ENCODE assay signal across 19 cellular contexts in the genomic region with DNA sequence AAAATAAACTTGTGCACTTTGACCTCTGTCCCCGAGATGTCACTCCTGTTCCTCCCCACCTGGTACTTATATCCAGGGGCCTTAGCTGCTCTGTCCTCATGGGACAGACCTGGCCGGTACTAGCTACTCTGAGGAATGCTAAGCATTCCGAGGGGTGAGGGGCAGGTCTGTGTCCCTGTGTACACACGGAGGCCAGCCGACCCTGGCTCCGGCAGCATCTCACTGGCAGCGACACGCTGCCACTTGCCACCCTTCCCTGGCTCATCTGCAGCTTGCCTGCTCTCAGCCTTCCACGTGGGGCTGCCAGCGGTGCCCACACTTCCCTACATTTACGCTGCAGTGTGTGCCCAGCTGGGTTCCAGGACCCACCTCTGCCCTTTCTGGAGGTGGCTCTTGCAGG. TPM values are rescaled to one million over a fixed set of nuclear protein-coding genes. Genes with fewer than 3 reads are reported as not detected.
A peak's percentile ranks its signal among the peaks of the same experiment; 100 is the strongest.
DNase-seq lines count a peak whose midpoint lies in the region; ATAC-seq, FAIRE-seq and TF ChIP-seq lines count a peak whose summit lies in the region.
"Had no signal": no experiment of that assay in that cellular context is flagged by ENCODE, and none has a peak within 500 bp of the region (broad histone marks: within the 10 kb centered on the region; RNA-seq: fewer than 3 reads in every experiment).

No MANE protein-coding gene starts in this region.

- H3K4me1 ChIP-seq in HUES48 (ENCODE audit: control insufficient read depth, insufficient read depth, low read length), result peaks cover 15% of the 10 kb centered on the region
- peaks cover 0 to 24% of the 10 kb centered on the region in 2 experiments; a peak in 4 of 5 replicates for H3K4me1 ChIP-seq in K562 (replicated peaks in 1 of 2; ENCODE audit: control insufficient read depth in 2 of 2, insufficient read depth in 2 of 2, low read length in 2 of 2)
- H3K4me1 ChIP-seq in trophoblast cell (ENCODE audit: control insufficient read depth in 1 of 2, insufficient read depth in 2 of 2, low read length in 2 of 2), result peaks cover 5% of the 10 kb centered on the region in 2 experiments
- H3K4me1 ChIP-seq: breast epithelium had no signal

- H2AFZ ChIP-seq in K562 (ENCODE audit: low read depth, low read length) (no peak overlapping the region), trophoblast cell (ENCODE audit: insufficient read depth, low read length, poor library complexity) (no peak overlapping the region)
- H2AFZ ChIP-seq: PC-9 had no signal

- H2BK120ac ChIP-seq in trophoblast cell (ENCODE audit: insufficient read depth, low read length, poor library complexity), result no peak overlapping the region

- H3K36me3 ChIP-seq in HUES48 (ENCODE audit: control insufficient read depth, insufficient read depth, low read length) (peaks cover 32% of the 10 kb centered on the region), K562 (ENCODE audit: control insufficient read depth, insufficient read depth, low read length) (peaks cover 34% of the 10 kb centered on the region; the same call in 1 of the 3 replicates), trophoblast cell (ENCODE audit: control insufficient read depth in 1 of 2, insufficient read depth in 2 of 2, low read length in 2 of 2) (peaks cover 34 to 36% of the 10 kb centered on the region in 2 experiments)

- H3K4me3 ChIP-seq in HUES48 (ENCODE audit: low read depth, low read length) (no peak overlapping the region), K562 (no peak overlapping the region), trophoblast cell (ENCODE audit: low read depth, low read length) (no peak overlapping the region)
- H3K4me3 ChIP-seq: breast epithelium, dorsolateral prefrontal cortex, esophagus muscularis mucosa, PC-9 had no signal

- H2BK12ac ChIP-seq in trophoblast cell (ENCODE audit: low read length), result no peak overlapping the region

- no peak for TF ChIP-seq POLR2A in K562 (conservative IDR thresholded peaks at IDR 0.05)

- TF ChIP-seq EP300 in K562 (IDR thresholded peaks at IDR 0.05; ENCODE audit: low read length), result no peak

- H3K4me2 ChIP-seq in K562 (ENCODE audit: insufficient read depth, low read length), result no peak overlapping the region
- peak overlapping the region; percentile 18 for H3K4me2 ChIP-seq in trophoblast cell (ENCODE audit: low read length)
- H3K4me2 ChIP-seq: PC-9 had no signal

- no peak for TF ChIP-seq RAD21 in K562 (CRISPR knock-in tag; conservative IDR thresholded peaks at IDR 0.05 in 1 of 2, IDR thresholded peaks at IDR 0.05 in 1 of 2)

- H3K79me2 ChIP-seq in K562 (ENCODE audit: control insufficient read depth, insufficient read depth, low read length) (no peaks in the 10 kb centered on the region), trophoblast cell (ENCODE audit: control insufficient read depth, insufficient read depth, low read length, poor library complexity) (no peaks in the 10 kb centered on the region)

- H3K27ac ChIP-seq in HUES48 (ENCODE audit: low read depth, low read length), result peak overlapping the region; percentile 45
- no peak overlapping the region for H3K27ac ChIP-seq in K562 (ENCODE audit: extremely low read depth, low read depth, low read length)
- no peak overlapping the region for H3K27ac ChIP-seq in trophoblast cell (ENCODE audit: low read depth, low read length)
- H3K27ac ChIP-seq: esophagus muscularis mucosa, PC-9 had no signal

- POLR2A ChIA-PET in K562 (lab: Yijun Ruan, JAX), result interaction anchor here (0.7 to 2.1 kb wide), 4 partner anchors 10 to 96 kb away, joined by 3 to 10 read pairs (median 4); no protein-coding TSS in a partner anchor

- no peak overlapping the region for H4K91ac ChIP-seq in trophoblast cell (ENCODE audit: low read depth, low read length)

- no peak for FAIRE-seq in K562 (lab: Jason Lieb, UNC)

- ATAC-seq in K562 (no peak; the same call in 2 of the 3 replicates), GM21825 (IDR thresholded peaks at IDR 0.05; ENCODE audit: unreplicated experiment) (no peak), GM19455 (IDR thresholded peaks at IDR 0.05; ENCODE audit: unreplicated experiment) (no peak), omental fat pad (ENCODE audit: low FRiP score) (no peak)
- ATAC-seq: activated T-cell treated with anti-CD3 and anti-CD28 coated beads, Interleukin-2, amount 50 U/mL, for 4 hours; naive thymus-derived CD4-positive, alpha-beta T cell had no signal

- 82% methylated on average over 6 of the region's 11 CpGs for WGBS in K562 (ENCODE audit: insufficient coverage, low coverage, missing lambda C conversion rate)
- no CpG with 5 or more reads among the region's 11 CpGs for WGBS in trophoblast cell (ENCODE audit: extremely low coverage, insufficient coverage, insufficient read length)

- no peak overlapping the region for H2AK5ac ChIP-seq in trophoblast cell (ENCODE audit: low read length)

- H4K12ac ChIP-seq in trophoblast cell (ENCODE audit: low read depth, low read length), result no peak overlapping the region

- H3K9me3 ChIP-seq in HUES48 (ENCODE audit: control insufficient read depth, insufficient read depth, low read length), result no peaks in the 10 kb centered on the region
- H3K9me3 ChIP-seq in K562 (replicated peaks; ENCODE audit: control insufficient read depth, insufficient read depth, low read depth, low read length), result no peaks in the 10 kb centered on the region
- no peaks in the 10 kb centered on the region for H3K9me3 ChIP-seq in trophoblast cell (ENCODE audit: insufficient read depth, low read depth, low read length)
- H3K9me3 ChIP-seq: breast epithelium, esophagus muscularis mucosa had no signal

- H3K9me1 ChIP-seq in K562 (ENCODE audit: control insufficient read depth, insufficient read depth, low read length), result no peaks in the 10 kb centered on the region

- CTCF ChIA-PET in K562 (lab: Yijun Ruan, JAX; ENCODE audit: low intra/inter-chr PET ratio), result no interaction called here

- no peaks in the 10 kb centered on the region for H4K20me1 ChIP-seq in K562 (replicated peaks; ENCODE audit: control insufficient read depth, insufficient read depth, low read length)

- no TSS peak for BruUV-seq in K562 (replicated peaks; lab: Mats Ljungman, UMichigan)

- intact Hi-C loops in K562 (cut with micrococcal nuclease), result no loop called here

- TF ChIP-seq CTCF in K562 (IDR thresholded peaks at IDR 0.05 in 2 of 3, conservative IDR thresholded peaks at IDR 0.05 in 1 of 3; ENCODE audit: insufficient read depth in 2 of 3, low read depth in 1 of 3, low read length in 3 of 3), result no peak
- no peak for TF ChIP-seq CTCF in omental fat pad (IDR thresholded peaks at IDR 0.05)

- no peak overlapping the region for H3K4ac ChIP-seq in trophoblast cell (ENCODE audit: low read depth, low read length)

- no peaks in the 10 kb centered on the region for H3K27me3 ChIP-seq in HUES48 (ENCODE audit: control insufficient read depth, insufficient read depth, low read length)
- no peaks in the 10 kb centered on the region for H3K27me3 ChIP-seq in K562 (ENCODE audit: control insufficient read depth in 2 of 2, insufficient read depth in 2 of 2, low read length in 2 of 2)
- no peaks in the 10 kb centered on the region for H3K27me3 ChIP-seq in trophoblast cell (ENCODE audit: insufficient read depth, low read length)
- H3K27me3 ChIP-seq: breast epithelium, dorsolateral prefrontal cortex, esophagus muscularis mucosa had no signal

- H3K23ac ChIP-seq in trophoblast cell (ENCODE audit: low read length), result no peak overlapping the region

- in situ Hi-C loops in K562 (cut with MboI), result no loop called here

- H3K18ac ChIP-seq in trophoblast cell (ENCODE audit: low read length), result no peak overlapping the region

- no peak overlapping the region for H3K14ac ChIP-seq in trophoblast cell (ENCODE audit: low read length)

- no peak for DNase-seq in K562 (ENCODE audit: extremely low read depth in 1 of 4, low spot score in 3 of 4)
- peak; percentile 77 for DNase-seq in iPS-NIHi11 (ENCODE audit: low spot score)
- DNase-seq in trophoblast cell, result no peak
- no peak for DNase-seq in NCI-H1417 (lab: John Stamatoyannopoulos, UW)
- no peak for DNase-seq in omental fat pad (ENCODE audit: low spot score)
- DNase-seq: activated CD4-positive, alpha-beta T cell treated with anti-CD3 and anti-CD28 coated beads, Interleukin-2, amount 50 U/mL, for 4 hours; activated naive CD8-positive, alpha-beta T cell treated with anti-CD3 and anti-CD28 coated beads for 36 hours; activated T-cell treated with anti-CD3 and anti-CD28 coated beads, Interleukin-2, amount 50 U/mL, for 4 hours; dorsolateral prefrontal cortex; glutamatergic neuron; naive thymus-derived CD4-positive, alpha-beta T cell; NCI-H1048; PC-9; stimulated activated CD4-positive, alpha-beta T cell treated with anti-CD3 and anti-CD28 coated beads, Interleukin-1b, Interleukin-23, amount 100 ng/mL, for 48 hours had no signal

- no peaks in the 10 kb centered on the region for H3K79me1 ChIP-seq in trophoblast cell (ENCODE audit: low read length)

- no peak overlapping the region for H2BK5ac ChIP-seq in trophoblast cell (ENCODE audit: low read depth, low read length, poor library complexity)

- H4K8ac ChIP-seq in trophoblast cell (ENCODE audit: low read depth, low read length), result no peak overlapping the region

- H3K9ac ChIP-seq in HUES48 (ENCODE audit: low read depth, low read length), result no peak overlapping the region; the same call in 1 of the 2 replicates
- H3K9ac ChIP-seq in K562 (ENCODE audit: insufficient read depth in 1 of 2, low read depth in 2 of 2, low read length in 2 of 2), result peak overlapping the region in 1 of 2 experiments; percentile 61; a peak in 1 of 4 replicates
- H3K9ac ChIP-seq in trophoblast cell (ENCODE audit: low read length), result no peak overlapping the region

RNA-seq across cellular contexts. Expression of a gene that starts 21.6 kb away (rescaled TPM):
- total RNA-seq in K562 (2011; cell fraction: chromatin; rRNA removed; ENCODE audit: low replicate concordance), result 1.4 and 6.6 TPM in 2 replicates
- 2.4 and 2.8 TPM in 2 replicates for total RNA-seq in K562 (2011; cell fraction: nucleolus; rRNA removed)
- 1.9 and 3.0 TPM in 2 replicates for total RNA-seq in K562 (2011; cell fraction: nucleoplasm; rRNA removed)
- total RNA-seq in K562 (2014; rRNA removed) (1.2 and 2.0 TPM in 2 replicates), K562 (2014; rRNA removed; fragmentation: Illumina TruSeq; extraction: Trizol) (0.69 and 0.96 TPM in 2 replicates), K562 (2015; rRNA removed; fragmentation: Illumina TruSeq; extraction: Trizol) (0.68 and 0.76 TPM in 2 replicates), K562 (2021) (1.6 and 2.8 TPM in 2 replicates), omental fat pad (10 to 100 TPM; 11.6 to 25.5 (median 18.1) TPM)
- polyA plus RNA-seq in K562 (2011; rRNA removed) (3.1 and 3.2 TPM in 2 replicates), K562 (2014; fragmentation: Illumina TruSeq; extraction: Trizol) (1.8 and 2.1 TPM in 2 replicates), K562 (2014; fragmentation: Nextera tagmentation; extraction: Ambion mirVana) (under 1 TPM; 0.04 to 0.06 TPM), K562 (2014; rRNA removed) (0.90 and 1.4 TPM in 2 replicates)
- polyA plus RNA-seq in K562 (2011; cell fraction: cytosol; rRNA removed), result 1.4 and 4.5 TPM in 2 replicates
- polyA plus RNA-seq in K562 (2011; cell fraction: nucleus; rRNA removed), result 4.0 and 5.7 TPM in 2 replicates
- polyA plus RNA-seq in K562 (2012), result 0.30 and 0.72 TPM in 2 replicates
- 2.7 and 4.1 TPM in 2 replicates for polyA minus RNA-seq in K562 (2011; rRNA and poly(A)+ RNA removed)
- polyA minus RNA-seq in K562 (2011; cell fraction: cytosol; rRNA and poly(A)+ RNA removed), result 0.67 and 1.4 TPM in 2 replicates
- 0.67 and 1.2 TPM in 2 replicates for polyA minus RNA-seq in K562 (2011; cell fraction: nucleus; rRNA and poly(A)+ RNA removed)
- 4.0 and 4.4 TPM in 2 replicates for polyA plus RNA-seq in trophoblast cell (2013)

RNA-seq across cellular contexts. Expression of a gene that starts 58.8 kb away (rescaled TPM):
- 34.7 and 75.0 TPM in 2 replicates for total RNA-seq in K562 (2011; cell fraction: chromatin; rRNA removed; ENCODE audit: low replicate concordance)
- 38.4 and 39.9 TPM in 2 replicates for total RNA-seq in K562 (2011; cell fraction: nucleolus; rRNA removed)
- total RNA-seq in K562 (2011; cell fraction: nucleoplasm; rRNA removed), result 35.9 and 42.2 TPM in 2 replicates
- total RNA-seq in K562 (2014; rRNA removed) (35.2 and 41.1 TPM in 2 replicates), K562 (2014; rRNA removed; fragmentation: Illumina TruSeq; extraction: Trizol) (13.5 and 16.5 TPM in 2 replicates), K562 (2015; rRNA removed; fragmentation: Illumina TruSeq; extraction: Trizol) (25.8 and 26.8 TPM in 2 replicates), K562 (2021) (45.8 and 49.8 TPM in 2 replicates), omental fat pad (10 to 100 TPM; 32.9 to 39.4 (median 35.9) TPM)
- polyA plus RNA-seq in K562 (2011; rRNA removed) (19.0 and 25.6 TPM in 2 replicates), K562 (2014; fragmentation: Illumina TruSeq; extraction: Trizol) (30.6 and 40.0 TPM in 2 replicates), K562 (2014; fragmentation: Nextera tagmentation; extraction: Ambion mirVana) (under 1 TPM; 0.07 to 0.30 TPM), K562 (2014; rRNA removed) (38.6 and 39.0 TPM in 2 replicates)
- 18.6 and 31.1 TPM in 2 replicates for polyA plus RNA-seq in K562 (2011; cell fraction: cytosol; rRNA removed)
- 50.3 and 65.2 TPM in 2 replicates for polyA plus RNA-seq in K562 (2011; cell fraction: nucleus; rRNA removed)
- 35.9 and 39.0 TPM in 2 replicates for polyA plus RNA-seq in K562 (2012)
- 13.3 and 17.7 TPM in 2 replicates for polyA minus RNA-seq in K562 (2011; rRNA and poly(A)+ RNA removed)
- polyA minus RNA-seq in K562 (2011; cell fraction: cytosol; rRNA and poly(A)+ RNA removed), result 17.8 and 25.7 TPM in 2 replicates
- polyA minus RNA-seq in K562 (2011; cell fraction: nucleus; rRNA and poly(A)+ RNA removed), result 11.4 and 14.6 TPM in 2 replicates
- 31.6 and 32.5 TPM in 2 replicates for polyA plus RNA-seq in trophoblast cell (2013)
